ENCODE assay signal across 8 cellular contexts in the genomic region with DNA sequence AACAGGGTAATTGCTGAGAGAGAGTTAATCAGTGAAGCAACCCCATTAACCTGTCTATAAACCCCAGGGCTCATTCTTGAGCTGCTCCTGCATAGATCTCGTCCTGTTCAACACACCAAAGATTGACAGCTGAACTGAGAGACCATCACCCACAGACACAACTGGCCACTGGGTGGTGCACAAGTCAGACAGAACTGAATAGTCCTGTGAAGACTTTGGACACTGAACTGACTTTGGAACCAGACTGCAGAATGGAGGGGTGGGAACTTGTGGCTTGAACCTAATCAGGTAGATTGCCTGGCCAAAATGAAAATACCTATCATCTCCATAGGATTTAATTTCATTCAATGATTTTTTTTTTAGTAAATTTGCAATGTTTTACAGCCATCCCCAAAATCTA. TPM values are rescaled to one million over a fixed set of nuclear protein-coding genes. Genes with fewer than 3 reads are reported as not detected.
DNase-seq lines count a peak whose midpoint lies in the region; ATAC-seq and FAIRE-seq lines count a peak whose summit lies in the region.
"Not testable (repeated sequence)": the region's sequence is repeated elsewhere in the genome, so short reads cannot be mapped to it uniquely, and the experiment has no call there.

No MANE protein-coding gene starts in this region.

- H3K4me3 Mint-ChIP-seq in activated naive CD8-positive, alpha-beta T cell treated with anti-CD3 and anti-CD28 coated beads, Interleukin-2, amount 50 U/mL, for 24 hours; stimulated activated effector memory CD8-positive, alpha-beta T cell treated with anti-CD3 and anti-CD28 coated beads, Interleukin-12 subunit alpha, Interleukin-12 subunit beta, amount 100 ng/mL, for 72 hours: not testable (repeated sequence)

- peak; percentile 72 for FAIRE-seq in RCC 7860 (lab: Jason Lieb, UNC)

- DNase-seq in RCC 7860 (ENCODE audit: low spot score); activated naive CD8-positive, alpha-beta T cell treated with anti-CD3 and anti-CD28 coated beads, Interleukin-2, amount 50 U/mL, for 24 hours; left colon; stimulated activated effector memory CD8-positive, alpha-beta T cell treated with anti-CD3 and anti-CD28 coated beads, Interleukin-12 subunit alpha, Interleukin-12 subunit beta, amount 100 ng/mL, for 72 hours (ENCODE audit: low spot score in 2 of 2): not testable (repeated sequence)

- not testable (repeated sequence) for H3K4me1 Mint-ChIP-seq in activated naive CD8-positive, alpha-beta T cell treated with anti-CD3 and anti-CD28 coated beads, Interleukin-2, amount 50 U/mL, for 24 hours; stimulated activated effector memory CD8-positive, alpha-beta T cell treated with anti-CD3 and anti-CD28 coated beads, Interleukin-12 subunit alpha, Interleukin-12 subunit beta, amount 100 ng/mL, for 72 hours

- ATAC-seq in GM18502 (IDR thresholded peaks at IDR 0.05; ENCODE audit: poor library complexity, unreplicated experiment) (peak; percentile 83), GM19467 (IDR thresholded peaks at IDR 0.05; ENCODE audit: unreplicated experiment) (peak; percentile 83), HG02678 (IDR thresholded peaks at IDR 0.05; ENCODE audit: unreplicated experiment) (peak; percentile 85), HG03432 (IDR thresholded peaks at IDR 0.05; ENCODE audit: unreplicated experiment) (peak; percentile 84), left colon (peak; percentile 72)
- ATAC-seq in activated naive CD8-positive, alpha-beta T cell treated with anti-CD3 and anti-CD28 coated beads, Interleukin-2, amount 50 U/mL, for 24 hours = peak; percentile 90
- peak; percentile 77 for ATAC-seq in stimulated activated effector memory CD8-positive, alpha-beta T cell treated with anti-CD3 and anti-CD28 coated beads, Interleukin-12 subunit alpha, Interleukin-12 subunit beta, amount 100 ng/mL, for 72 hours

- intact Hi-C loops in left colon (cut with DNase I, micrococcal nuclease) = not testable (repeated sequence)

- H3K9me3 Mint-ChIP-seq in activated naive CD8-positive, alpha-beta T cell treated with anti-CD3 and anti-CD28 coated beads, Interleukin-2, amount 50 U/mL, for 24 hours; stimulated activated effector memory CD8-positive, alpha-beta T cell treated with anti-CD3 and anti-CD28 coated beads, Interleukin-12 subunit alpha, Interleukin-12 subunit beta, amount 100 ng/mL, for 72 hours: not testable (repeated sequence)

- not testable (repeated sequence) for H3K27ac Mint-ChIP-seq in activated naive CD8-positive, alpha-beta T cell treated with anti-CD3 and anti-CD28 coated beads, Interleukin-2, amount 50 U/mL, for 24 hours; stimulated activated effector memory CD8-positive, alpha-beta T cell treated with anti-CD3 and anti-CD28 coated beads, Interleukin-12 subunit alpha, Interleukin-12 subunit beta, amount 100 ng/mL, for 72 hours

- H3K36me3 Mint-ChIP-seq in activated naive CD8-positive, alpha-beta T cell treated with anti-CD3 and anti-CD28 coated beads, Interleukin-2, amount 50 U/mL, for 24 hours (ENCODE audit: low read depth) = not testable (repeated sequence)
- peaks cover 12% of the 10 kb centered on the region for H3K36me3 Mint-ChIP-seq in stimulated activated effector memory CD8-positive, alpha-beta T cell treated with anti-CD3 and anti-CD28 coated beads, Interleukin-12 subunit alpha, Interleukin-12 subunit beta, amount 100 ng/mL, for 72 hours

- H3K27me3 Mint-ChIP-seq in activated naive CD8-positive, alpha-beta T cell treated with anti-CD3 and anti-CD28 coated beads, Interleukin-2, amount 50 U/mL, for 24 hours = not testable (repeated sequence)

RNA-seq across cellular contexts. Expression of a gene that starts 29.3 kb away (rescaled TPM):
- 10 to 100 TPM; 55.8 to 59.9 TPM for total RNA-seq in left colon
